1 cellular context compared by ENCODE assay signal in the genomic region with DNA sequence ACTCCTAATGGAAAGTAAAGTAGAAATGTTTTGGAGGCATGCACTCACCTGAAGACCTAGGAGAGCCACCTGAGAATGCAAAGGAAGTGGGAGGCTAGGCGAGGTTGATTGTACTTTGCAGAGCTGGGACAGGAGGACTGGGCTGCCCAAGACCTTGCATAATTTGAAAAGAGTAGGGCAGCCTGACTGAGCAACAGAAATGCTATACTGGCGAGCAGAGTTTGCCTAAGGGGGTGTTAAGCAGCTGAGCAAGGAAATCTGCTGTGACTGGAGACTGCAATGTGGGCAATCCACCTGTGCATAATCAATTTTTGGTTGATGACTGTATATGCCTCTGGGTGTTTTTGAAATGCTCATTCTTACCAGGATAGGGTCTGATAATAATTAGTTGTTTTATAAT.
TF ChIP-seq lines count a peak whose summit lies in the region.

No MANE protein-coding gene starts in this region.

TF ChIP-seq in H1, 55 proteins besides CTCF, POLR2A, EP300 and RAD21:
- no peak for TF ChIP-seq BRCA1 (IDR thresholded peaks at IDR 0.05; ENCODE audit: low read depth, low read length)
- TF ChIP-seq, protein P1, sequence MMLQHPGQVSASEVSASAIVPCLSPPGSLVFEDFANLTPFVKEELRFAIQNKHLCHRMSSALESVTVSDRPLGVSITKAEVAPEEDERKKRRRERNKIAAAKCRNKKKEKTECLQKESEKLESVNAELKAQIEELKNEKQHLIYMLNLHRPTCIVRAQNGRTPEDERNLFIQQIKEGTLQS (IDR thresholded peaks at IDR 0.05; ENCODE audit: insufficient read depth, low read depth, low read length): no peak
- TF ChIP-seq CHD2 (IDR thresholded peaks at IDR 0.05; ENCODE audit: low read length): no peak
